ENCODE assay signal across 24 cellular contexts in genomic region chr11:58222730-58223129, GRCh38. TPM values are rescaled to one million over a fixed set of nuclear protein-coding genes. Genes with fewer than 3 reads are reported as not detected.
"Had no signal": no experiment of that assay in that cellular context is flagged by ENCODE, and none has a peak within 500 bp of the region (broad histone marks: within the 10 kb centered on the region; RNA-seq: fewer than 3 reads in every experiment).

No MANE protein-coding gene starts in this region.

- DNase-seq: activated CD4-positive, alpha-beta T cell treated with anti-CD3 and anti-CD28 coated beads, Interleukin-2, amount 50 U/mL, for 4 hours; activated CD4-positive, CD25-positive, alpha-beta regulatory T cell treated with anti-CD3 and anti-CD28 coated beads, Interleukin-2, amount 50 U/mL, for 72 hours; activated naive CD4-positive, alpha-beta T cell treated with anti-CD3 and anti-CD28 coated beads for 36 hours; activated naive CD8-positive, alpha-beta T cell treated with anti-CD3 and anti-CD28 coated beads, Interleukin-2, amount 50 U/mL, for 24 hours; dorsolateral prefrontal cortex; endodermal cell; hypothalamus; kidney glomerular epithelial cell; nephron progenitor cell; occipital lobe; stimulated activated CD4-positive, alpha-beta T cell treated with anti-CD3 and anti-CD28 coated beads, Interleukin-15, amount 100 ng/mL, for 24 hours; stimulated activated CD4-positive, alpha-beta T cell treated with anti-CD3 and anti-CD28 coated beads, Interleukin-4, amount 100 ng/mL, for 1 hour; stimulated activated naive B cell treated with anti-CD40 and anti-IgM and Interleukin-4, amounts not matched to agents 10 μg/mL and 1 μg/mL and 100 μg/mL, for 72 hours; T-helper 9 cell; thyroid gland had no signal

- H3K9me3 ChIP-seq: ascending aorta, right atrium auricular region, thyroid gland, vagina had no signal

- H3K27me3 ChIP-seq: ascending aorta, dorsolateral prefrontal cortex, right atrium auricular region, thyroid gland, vagina had no signal

- H3K27ac ChIP-seq: ascending aorta, dorsolateral prefrontal cortex, right atrium auricular region, skin epidermis, thyroid gland, vagina had no signal

- H3K36me3 ChIP-seq: ascending aorta, right atrium auricular region, thyroid gland, vagina had no signal

- H3K4me1 ChIP-seq: ascending aorta, right atrium auricular region, thyroid gland, vagina had no signal

- ATAC-seq: activated naive CD8-positive, alpha-beta T cell treated with anti-CD3 and anti-CD28 coated beads, Interleukin-2, amount 50 U/mL, for 24 hours; activated T-helper 17 cell treated with anti-CD3 and anti-CD28 coated beads, Interleukin-2, amount 50 U/mL, for 72 hours; stimulated activated naive B cell treated with anti-CD40 and anti-IgM and Interleukin-4, amounts not matched to agents 10 μg/mL and 1 μg/mL and 100 μg/mL, for 72 hours had no signal

- H3K4me3 ChIP-seq: ascending aorta, dorsolateral prefrontal cortex, right atrium auricular region, skin epidermis, thyroid gland, vagina had no signal

RNA-seq across cellular contexts. Expression of gene OR10Q1, which starts 6.0 kb away (rescaled TPM):
- total RNA-seq: activated naive CD4-positive, alpha-beta T cell treated with anti-CD3 and anti-CD28 coated beads for 36 hours; activated T-helper 17 cell treated with anti-CD3 and anti-CD28 coated beads, Interleukin-2, amount 50 U/mL, for 72 hours; ascending aorta; dorsolateral prefrontal cortex; endodermal cell; liver; mesenteric fat pad; occipital lobe; posterior vena cava; right atrium auricular region; thyroid gland; vagina had no signal
- polyA plus RNA-seq: esophagus, liver had no signal

RNA-seq across cellular contexts. Expression of gene OR1S1, which starts 10.2 kb away (rescaled TPM):
- total RNA-seq: activated naive CD4-positive, alpha-beta T cell treated with anti-CD3 and anti-CD28 coated beads for 36 hours; activated T-helper 17 cell treated with anti-CD3 and anti-CD28 coated beads, Interleukin-2, amount 50 U/mL, for 72 hours; ascending aorta; endodermal cell; liver; mesenteric fat pad; occipital lobe; posterior vena cava; right atrium auricular region; thyroid gland; vagina had no signal
- polyA plus RNA-seq: esophagus, liver had no signal

RNA-seq across cellular contexts. Expression of gene OR1S2, which starts 18.8 kb away (rescaled TPM):
- total RNA-seq: activated naive CD4-positive, alpha-beta T cell treated with anti-CD3 and anti-CD28 coated beads for 36 hours; activated T-helper 17 cell treated with anti-CD3 and anti-CD28 coated beads, Interleukin-2, amount 50 U/mL, for 72 hours; ascending aorta; dorsolateral prefrontal cortex; endodermal cell; liver; mesenteric fat pad; occipital lobe; posterior vena cava; right atrium auricular region; thyroid gland; vagina had no signal
- polyA plus RNA-seq: esophagus, liver had no signal

RNA-seq across cellular contexts. Expression of gene OR9Q2, which starts 33.9 kb away (rescaled TPM):
- total RNA-seq: activated naive CD4-positive, alpha-beta T cell treated with anti-CD3 and anti-CD28 coated beads for 36 hours; ascending aorta; endodermal cell; liver; mesenteric fat pad; occipital lobe; posterior vena cava; right atrium auricular region; thyroid gland; vagina had no signal
- polyA plus RNA-seq: esophagus, liver had no signal

RNA-seq across cellular contexts. Expression of gene OR10W1, which starts 45.3 kb away (rescaled TPM):
- total RNA-seq: activated naive CD4-positive, alpha-beta T cell treated with anti-CD3 and anti-CD28 coated beads for 36 hours; activated T-helper 17 cell treated with anti-CD3 and anti-CD28 coated beads, Interleukin-2, amount 50 U/mL, for 72 hours; ascending aorta; dorsolateral prefrontal cortex; endodermal cell; liver; mesenteric fat pad; occipital lobe; posterior vena cava; right atrium auricular region; thyroid gland; vagina had no signal
- polyA plus RNA-seq: esophagus, liver had no signal
